ENCODE assay signal across 1 cellular context in the genomic region with DNA sequence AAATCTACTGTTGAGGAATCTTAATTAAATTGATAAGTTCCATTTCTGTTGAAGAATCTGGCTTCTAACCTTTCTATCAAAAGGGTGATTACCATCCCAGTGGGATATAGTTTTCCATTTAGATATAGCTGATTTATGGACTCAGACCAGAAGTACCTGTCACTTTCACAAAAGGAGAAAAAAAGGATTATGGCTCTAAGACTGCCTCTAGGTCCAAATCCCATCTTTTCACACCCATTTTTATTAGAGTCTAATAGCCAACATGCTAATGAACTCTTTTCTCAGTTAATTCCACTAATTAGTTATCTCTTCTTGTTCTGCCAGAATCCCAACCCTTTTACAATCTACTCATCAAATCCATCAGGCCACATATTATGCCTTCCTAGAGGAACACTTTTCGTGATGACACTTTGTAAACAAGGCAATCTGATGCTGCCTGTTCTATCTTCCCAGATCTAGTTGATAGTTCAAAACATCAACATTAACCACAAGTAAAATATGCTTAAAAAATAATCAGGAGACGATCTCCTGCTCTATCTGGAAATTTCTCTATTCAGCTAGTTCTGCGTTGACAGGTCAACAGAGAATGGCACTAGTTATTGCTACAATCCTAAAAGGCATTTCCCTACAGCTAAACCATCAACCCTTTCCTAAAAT.
TF ChIP-seq lines count a peak whose summit lies in the region.

No MANE protein-coding gene starts in this region.

TF ChIP-seq in SK-N-SH treated with all-trans-retinoic acid at 6 μM for 48 hours, 23 proteins besides CTCF, POLR2A, EP300 and RAD21 (continued from another document):
- TF ChIP-seq, protein P1, sequence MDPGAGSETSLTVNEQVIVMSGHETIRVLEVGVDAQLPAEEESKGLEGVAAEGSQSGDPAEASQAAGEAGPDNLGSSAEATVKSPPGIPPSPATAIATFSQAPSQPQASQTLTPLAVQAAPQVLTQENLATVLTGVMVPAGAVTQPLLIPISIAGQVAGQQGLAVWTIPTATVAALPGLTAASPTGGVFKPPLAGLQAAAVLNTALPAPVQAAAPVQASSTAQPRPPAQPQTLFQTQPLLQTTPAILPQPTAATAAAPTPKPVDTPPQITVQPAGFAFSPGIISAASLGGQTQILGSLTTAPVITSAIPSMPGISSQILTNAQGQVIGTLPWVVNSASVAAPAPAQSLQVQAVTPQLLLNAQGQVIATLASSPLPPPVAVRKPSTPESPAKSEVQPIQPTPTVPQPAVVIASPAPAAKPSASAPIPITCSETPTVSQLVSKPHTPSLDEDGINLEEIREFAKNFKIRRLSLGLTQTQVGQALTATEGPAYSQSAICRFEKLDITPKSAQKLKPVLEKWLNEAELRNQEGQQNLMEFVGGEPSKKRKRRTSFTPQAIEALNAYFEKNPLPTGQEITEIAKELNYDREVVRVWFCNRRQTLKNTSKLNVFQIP (CRISPR knock-in tag; IDR thresholded peaks at IDR 0.05; ENCODE audit: borderline replicate concordance, low read depth): no peak
- no peak for TF ChIP-seq BACH2 (CRISPR knock-in tag; IDR thresholded peaks at IDR 0.05; ENCODE audit: borderline replicate concordance)
- no peak for TF ChIP-seq RARB (CRISPR knock-in tag; IDR thresholded peaks at IDR 0.05)
